In the genomic region with DNA sequence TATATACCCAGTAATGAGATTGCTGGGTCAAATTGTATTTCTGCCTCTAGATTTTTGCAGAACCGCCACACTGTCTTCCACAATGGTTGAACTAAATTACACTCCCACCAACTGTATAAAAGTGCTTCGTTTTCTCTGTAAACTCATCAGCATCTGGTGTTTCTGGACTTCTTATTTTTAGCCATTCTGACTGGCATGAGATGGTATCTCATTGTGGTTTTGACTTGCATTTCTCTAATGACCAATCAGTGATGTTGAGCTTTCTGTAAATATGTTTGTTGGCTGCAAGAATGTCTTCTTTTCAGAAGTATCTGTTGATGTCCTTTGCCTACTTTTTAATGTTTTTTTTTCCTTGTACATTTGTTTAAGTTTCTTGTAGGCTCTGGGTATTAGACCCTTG, we compare ENCODE assay signal across 27 cellular contexts.
"Had no signal": no experiment of that assay in that cellular context is flagged by ENCODE, and none has a peak within 500 bp of the region (broad histone marks: within the 10 kb centered on the region; RNA-seq: fewer than 3 reads in every experiment).

No MANE protein-coding gene starts in this region.

- H3K4me1 ChIP-seq: adrenal gland, body of pancreas, esophagus squamous epithelium had no signal

- ATAC-seq: activated CD4-positive, alpha-beta T cell treated with anti-CD3 and anti-CD28 coated beads for 36 hours; activated CD8-positive, alpha-beta memory T cell treated with anti-CD3 and anti-CD28 coated beads, Interleukin-2, amount 10 ng/mL, durations not matched to agents 7 days and 5 days; activated CD8-positive, alpha-beta T cell treated with anti-CD3 and anti-CD28 coated beads, Interleukin-2, amount 10 ng/mL, durations not matched to agents 7 days and 5 days; activated T-helper 17 cell treated with anti-CD3 and anti-CD28 coated beads, Interleukin-2, amount 50 U/mL, for 72 hours; body of pancreas had no signal

- H3K36me3 ChIP-seq: adrenal gland, esophagus squamous epithelium had no signal

- H3K4me3 ChIP-seq: adrenal gland, body of pancreas, esophagus squamous epithelium had no signal

- H3K27me3 ChIP-seq: adrenal gland, body of pancreas, esophagus squamous epithelium had no signal

- H3K9me3 ChIP-seq: adrenal gland, body of pancreas, esophagus squamous epithelium had no signal

- DNase-seq: activated CD4-positive, alpha-beta memory T cell treated with anti-CD3 and anti-CD28 coated beads for 36 hours; activated CD4-positive, alpha-beta T cell treated with anti-CD3 and anti-CD28 coated beads for 36 hours; activated CD4-positive, alpha-beta T cell treated with anti-CD3 and anti-CD28 coated beads, Interleukin-2, amount 10 ng/mL, durations not matched to agents 24 days and 14 days; activated CD4-positive, CD25-positive, alpha-beta regulatory T cell; activated CD4-positive, CD25-positive, alpha-beta regulatory T cell treated with anti-CD3 and anti-CD28 coated beads, Interleukin-2, amount 50 U/mL, for 72 hours; activated CD8-positive, alpha-beta memory T cell treated with anti-CD3 and anti-CD28 coated beads, Interleukin-2, amount 10 ng/mL, durations not matched to agents 7 days and 5 days; activated CD8-positive, alpha-beta memory T cell treated with anti-CD3 and anti-CD28 coated beads, Interleukin-2, amount 50 U/mL, for 4 hours; activated CD8-positive, alpha-beta T cell treated with anti-CD3 and anti-CD28 coated beads, Interleukin-2, amount 10 ng/mL, durations not matched to agents 7 days and 5 days; activated effector memory CD4-positive, alpha-beta T cell treated with Interleukin-2 at 50 U/mL for 16 hours; activated gamma-delta T cell treated with Interleukin-2 at 50 U/mL for 16 hours; activated naive CD4-positive, alpha-beta T cell treated with anti-CD3 and anti-CD28 coated beads, Interleukin-2, amount 50 U/mL, for 16 hours; activated naive CD4-positive, alpha-beta T cell treated with Interleukin-2 at 50 U/mL for 16 hours; activated T-cell treated with anti-CD3 and anti-CD28 coated beads, Interleukin-2, amount 50 U/mL, for 1 hour; activated T-cell treated with anti-CD3 and anti-CD28 coated beads, Interleukin-2, amount 50 U/mL, for 48 hours; adrenal gland; amygdala; aorta; body of pancreas; caudate nucleus; cortex of kidney; effector CD8-positive, alpha-beta T cell; esophagus squamous epithelium; foreskin fibroblast; head of caudate nucleus; hippocampal formation; T-helper 2 cell had no signal
